In genomic region chr2:138503087-138503442, GRCh38 we compare ENCODE assay signal across 8 cellular contexts. TPM values are rescaled to one million over a fixed set of nuclear protein-coding genes. Genes with fewer than 3 reads are reported as not detected.
DNase-seq lines count a peak whose midpoint lies in the region; ATAC-seq and TF ChIP-seq lines count a peak whose summit lies in the region.

No MANE protein-coding gene starts in this region.

- H3K27ac Mint-ChIP-seq in T-helper 17 cell = peak overlapping the region; percentile 98

- peaks cover 39% of the 10 kb centered on the region for H3K4me1 Mint-ChIP-seq in T-helper 17 cell

- H3K4me1 ChIP-seq in BLaER1 treated with 17β-estradiol and CSF1 and Interleukin-3, amounts not matched to agents 10 nM and 100 nM = peaks cover 31 to 76% (median 49%) of the 10 kb centered on the region in 10 experiments
- peaks cover 21% of the 10 kb centered on the region for H3K4me1 ChIP-seq in skeletal muscle satellite cell (ENCODE audit: control insufficient read depth, insufficient read depth, low read length)

- CTCF ChIA-PET in GM10248 (lab: Yijun Ruan, JAX) = interaction anchor here (1.0 to 10.5 kb wide), 3 partner anchors 12 to 209 kb away, joined by 3 to 65 read pairs (median 19); no protein-coding TSS in a partner anchor

- H3K9ac ChIP-seq in BLaER1 treated with 17β-estradiol and CSF1 and Interleukin-3, amounts not matched to agents 10 nM and 100 nM = peak overlapping the region; percentile 84 to 94 (median 89)
- peak overlapping the region; percentile 83 for H3K9ac ChIP-seq in skeletal muscle satellite cell (ENCODE audit: low read depth, low read length)

- H3K27me3 ChIP-seq in BLaER1 treated with 17β-estradiol and CSF1 and Interleukin-3, amounts not matched to agents 10 nM and 100 nM = no peaks in the 10 kb centered on the region
- H3K27me3 ChIP-seq in skeletal muscle satellite cell (ENCODE audit: control insufficient read depth, insufficient read depth, low read length) = no peaks in the 10 kb centered on the region

- H4K20me1 ChIP-seq in BLaER1 treated with 17β-estradiol and CSF1 and Interleukin-3, amounts not matched to agents 10 nM and 100 nM = peaks cover 3 to 53% (median 43%) of the 10 kb centered on the region in 11 experiments; a peak in 16 of 22 replicates

- TF ChIP-seq CTCF in fibroblast of villous mesenchyme (IDR thresholded peaks at IDR 0.05; ENCODE audit: insufficient read depth, low read depth, low read length) = no peak
- no peak for TF ChIP-seq CTCF in GM10248 (IDR thresholded peaks at IDR 0.05; ENCODE audit: control extremely low read depth, extremely low read depth, low read depth, missing control alignments)

- peak overlapping the region; percentile 100 for H3K4me3 Mint-ChIP-seq in T-helper 17 cell

- ATAC-seq in HG02610 (IDR thresholded peaks at IDR 0.05; ENCODE audit: unreplicated experiment) (peak; percentile 28), T-helper 17 cell (peak; percentile 32), HG03135 (IDR thresholded peaks at IDR 0.05; ENCODE audit: unreplicated experiment) (no peak)

- H3K9me3 ChIP-seq in BLaER1 treated with 17β-estradiol and CSF1 and Interleukin-3, amounts not matched to agents 10 nM and 100 nM (replicated peaks in 1 of 11) = no peaks in the 10 kb centered on the region; a peak in 1 of 22 replicates
- H3K9me3 ChIP-seq in T-helper 17 cell (ENCODE audit: control insufficient read depth, low read length, poor library complexity, severe bottlenecking) = no peaks in the 10 kb centered on the region
- H3K9me3 ChIP-seq in skeletal muscle satellite cell (replicated peaks; ENCODE audit: low read length) = no peaks in the 10 kb centered on the region

- POLR2A ChIA-PET in GM10248 (lab: Yijun Ruan, JAX) = no interaction called here

- peaks cover 5% of the 10 kb centered on the region for H3K36me3 Mint-ChIP-seq in T-helper 17 cell (ENCODE audit: low read depth)

- no peaks in the 10 kb centered on the region for H3K27me3 Mint-ChIP-seq in T-helper 17 cell

- H3K4me2 ChIP-seq in BLaER1 treated with 17β-estradiol and CSF1 and Interleukin-3, amounts not matched to agents 10 nM and 100 nM = peak overlapping the region; percentile 64 to 96 (median 82)
- H3K4me2 ChIP-seq in skeletal muscle satellite cell (ENCODE audit: low read length) = peak overlapping the region; percentile 81

- H3K36me3 ChIP-seq in BLaER1 treated with 17β-estradiol and CSF1 and Interleukin-3, amounts not matched to agents 10 nM and 100 nM = peaks cover 0 to 8% (median 0%) of the 10 kb centered on the region in 11 experiments; a peak in 4 of 22 replicates
- no peaks in the 10 kb centered on the region for H3K36me3 ChIP-seq in skeletal muscle satellite cell (ENCODE audit: insufficient read depth, low read length)

- no peak for DNase-seq in T-helper 17 cell
- DNase-seq in fibroblast of villous mesenchyme (ENCODE audit: low read depth) = no peak
- no peak for DNase-seq in hepatic stellate cell (ENCODE audit: low spot score)
- DNase-seq in GM10248 (ENCODE audit: extremely low spot score) = no peak

- H3K27ac ChIP-seq in BLaER1 treated with 17β-estradiol and CSF1 and Interleukin-3, amounts not matched to agents 10 nM and 100 nM = peak overlapping the region in 9 of 11 experiments; percentile 81 to 91 (median 87); a peak in 16 of 22 replicates

- peak overlapping the region; percentile 87 to 99 (median 90) for H3K4me3 ChIP-seq in BLaER1 treated with 17β-estradiol and CSF1 and Interleukin-3, amounts not matched to agents 10 nM and 100 nM
- peak overlapping the region; percentile 80 for H3K4me3 ChIP-seq in fibroblast of villous mesenchyme (ENCODE audit: low read depth, low read length)
- peak overlapping the region; percentile 94 for H3K4me3 ChIP-seq in skeletal muscle satellite cell (ENCODE audit: low read length)

RNA-seq across cellular contexts. Expression of gene SPOPL, which starts 1.5 kb away (rescaled TPM):
- total RNA-seq in T-helper 17 cell (10 to 100 TPM; 13.5 to 22.0 TPM), fibroblast of villous mesenchyme (13.2 and 21.6 TPM in 2 replicates)
- total RNA-seq in skeletal muscle satellite cell (2012; rRNA removed) = 9.8 and 12.2 TPM in 2 replicates
